ENCODE assay signal across 29 cellular contexts in the genomic region with DNA sequence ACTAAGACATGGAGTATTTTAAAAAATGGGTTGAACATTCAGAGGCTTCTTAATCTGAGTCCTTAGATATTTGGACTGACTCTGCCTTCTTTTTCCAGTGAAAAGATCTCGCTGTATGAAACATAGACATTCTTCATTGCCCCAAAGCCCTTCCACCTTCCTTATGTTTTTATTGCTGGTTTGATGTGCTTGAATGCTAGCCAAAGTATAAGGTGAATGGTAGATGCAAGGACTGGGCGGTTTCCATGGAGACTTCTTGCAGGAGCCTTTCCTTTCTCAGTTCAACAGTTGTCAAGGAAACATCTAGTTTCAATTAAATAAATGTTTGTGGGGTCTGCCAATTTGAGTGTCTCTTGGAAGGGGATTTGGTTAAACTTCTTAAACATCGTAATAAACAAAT.
"Had no signal": no experiment of that assay in that cellular context is flagged by ENCODE, and none has a peak within 500 bp of the region (broad histone marks: within the 10 kb centered on the region; RNA-seq: fewer than 3 reads in every experiment).

No MANE protein-coding gene starts in this region.

- H3K9me3 ChIP-seq: left lung, pancreas, prostate gland, testis, thyroid gland, upper lobe of right lung had no signal

- H3K4me1 Mint-ChIP-seq: mesothelial cell of epicardium; naive thymus-derived CD4-positive, alpha-beta T cell; stimulated activated naive B cell treated with anti-CD40 and anti-IgM and Interleukin-4, amounts not matched to agents 10 μg/mL and 1 μg/mL and 100 μg/mL, for 72 hours had no signal

- H3K36me3 Mint-ChIP-seq: mesothelial cell of epicardium; naive thymus-derived CD4-positive, alpha-beta T cell; natural killer cell treated with Interleukin-12 subunit alpha and Interleukin-12 subunit beta and Interleukin-15 and Interleukin-18, amount 100 ng/mL, for 72 hours had no signal

- H3K36me3 ChIP-seq: left lung, pancreas, prostate gland, stomach, thyroid gland, upper lobe of right lung had no signal

- H3K4me3 ChIP-seq: left lung, lung, pancreas, prostate gland, skin epidermis, stomach, testis, thyroid gland, upper lobe of right lung had no signal

- H3K4me3 Mint-ChIP-seq: mesothelial cell of epicardium; naive thymus-derived CD4-positive, alpha-beta T cell; natural killer cell treated with Interleukin-12 subunit alpha and Interleukin-12 subunit beta and Interleukin-15 and Interleukin-18, amount 100 ng/mL, for 72 hours; neural crest cell; stimulated activated naive B cell treated with anti-CD40 and anti-IgM and Interleukin-4, amounts not matched to agents 10 μg/mL and 1 μg/mL and 100 μg/mL, for 72 hours had no signal

- ATAC-seq: left cardiac atrium; left lung; naive thymus-derived CD4-positive, alpha-beta T cell; natural killer cell treated with Interleukin-12 subunit alpha and Interleukin-12 subunit beta and Interleukin-15 and Interleukin-18, amount 100 ng/mL, for 72 hours; pancreas; right cardiac atrium; sciatic nerve; stimulated activated naive B cell treated with anti-CD40 and anti-IgM and Interleukin-4, amounts not matched to agents 10 μg/mL and 1 μg/mL and 100 μg/mL, for 72 hours; stimulated activated naive CD8-positive, alpha-beta T cell treated with anti-CD3 and anti-CD28 coated beads, Interleukin-15, Interleukin-2, amounts not matched to agents 100 U/mL and 50 U/mL, for 24 hours; upper lobe of right lung had no signal

- DNase-seq: hippocampal formation; kidney glomerular epithelial cell; left cardiac atrium; left lung; mesendoderm; naive thymus-derived CD4-positive, alpha-beta T cell; nucleus accumbens; pancreas; posterior cingulate gyrus; retina; right cardiac atrium; stimulated activated CD4-positive, alpha-beta T cell treated with anti-CD3 and anti-CD28 coated beads, Interleukin-12 subunit alpha, Interleukin-12 subunit beta, amount 100 ng/mL, for 4 hours; stimulated activated CD4-positive, alpha-beta T cell treated with anti-CD3 and anti-CD28 coated beads, Interleukin-15, amount 100 ng/mL, for 24 hours; stimulated activated CD4-positive, alpha-beta T cell treated with anti-CD3 and anti-CD28 coated beads, Interleukin-2, amount 100 ng/mL, for 24 hours; stimulated activated CD4-positive, alpha-beta T cell treated with anti-CD3 and anti-CD28 coated beads, Interleukin-4, amount 100 ng/mL, for 1 hour; stimulated activated naive B cell treated with anti-CD40 and anti-IgM and Interleukin-4, amounts not matched to agents 10 μg/mL and 1 μg/mL and 100 μg/mL, for 72 hours; stimulated activated naive CD8-positive, alpha-beta T cell treated with anti-CD3 and anti-CD28 coated beads, Interleukin-15, Interleukin-2, amounts not matched to agents 100 U/mL and 50 U/mL, for 24 hours; stomach; testis; thyroid gland; trophoblast cell; upper lobe of right lung had no signal

- H3K27ac ChIP-seq: left lung, pancreas, prostate gland, skin epidermis, stomach, testis, thyroid gland, upper lobe of right lung had no signal

- H3K27ac Mint-ChIP-seq: mesothelial cell of epicardium; naive thymus-derived CD4-positive, alpha-beta T cell; natural killer cell treated with Interleukin-12 subunit alpha and Interleukin-12 subunit beta and Interleukin-15 and Interleukin-18, amount 100 ng/mL, for 72 hours; stimulated activated naive B cell treated with anti-CD40 and anti-IgM and Interleukin-4, amounts not matched to agents 10 μg/mL and 1 μg/mL and 100 μg/mL, for 72 hours had no signal

- H3K4me1 ChIP-seq: left lung, pancreas, prostate gland, testis, thyroid gland, upper lobe of right lung had no signal

- H3K27me3 ChIP-seq: left lung, pancreas, stomach, testis, thyroid gland, upper lobe of right lung had no signal

- H3K9me3 Mint-ChIP-seq: natural killer cell treated with Interleukin-12 subunit alpha and Interleukin-12 subunit beta and Interleukin-15 and Interleukin-18, amount 100 ng/mL, for 72 hours; neural crest cell; stimulated activated naive B cell treated with anti-CD40 and anti-IgM and Interleukin-4, amounts not matched to agents 10 μg/mL and 1 μg/mL and 100 μg/mL, for 72 hours had no signal
